Comparison of ENCODE assay signal across 16 cellular contexts in the genomic region with DNA sequence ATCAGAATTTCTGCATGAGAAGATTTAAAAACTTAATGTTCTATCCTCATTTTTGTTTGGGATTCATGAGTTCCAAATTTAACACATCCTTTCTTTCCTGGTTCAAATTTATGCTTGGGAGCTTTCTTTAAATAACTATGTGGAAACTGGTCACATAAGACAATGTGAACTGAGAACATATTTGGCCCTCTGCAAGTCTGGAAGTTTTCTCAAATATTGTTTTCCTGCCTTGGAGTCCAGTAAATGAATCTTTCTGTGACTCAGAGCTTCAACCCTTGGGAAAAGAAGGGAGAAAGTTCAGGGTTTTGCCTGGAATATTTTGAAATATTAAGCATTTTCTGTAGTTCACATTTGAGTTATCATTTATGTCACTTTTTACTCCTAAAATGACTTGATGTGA.
"Had no signal": no experiment of that assay in that cellular context is flagged by ENCODE, and none has a peak within 500 bp of the region (broad histone marks: within the 10 kb centered on the region; RNA-seq: fewer than 3 reads in every experiment).

No MANE protein-coding gene starts in this region.

- H3K36me3 ChIP-seq: colonic mucosa, transverse colon, vagina had no signal

- H3K36me3 Mint-ChIP-seq: stimulated activated memory B cell treated with anti-CD40 and anti-IgM and Interleukin-4, amounts not matched to agents 10 μg/mL and 1 μg/mL and 100 μg/mL, for 72 hours had no signal

- H3K4me3 ChIP-seq: colonic mucosa, transverse colon, vagina had no signal

- H3K9me3 ChIP-seq: colonic mucosa, transverse colon, vagina had no signal

- H3K4me1 Mint-ChIP-seq: stimulated activated memory B cell treated with anti-CD40 and anti-IgM and Interleukin-4, amounts not matched to agents 10 μg/mL and 1 μg/mL and 100 μg/mL, for 72 hours had no signal

- H3K4me1 ChIP-seq: colonic mucosa, transverse colon had no signal

- H3K27ac Mint-ChIP-seq: stimulated activated memory B cell treated with anti-CD40 and anti-IgM and Interleukin-4, amounts not matched to agents 10 μg/mL and 1 μg/mL and 100 μg/mL, for 72 hours had no signal

- H3K27ac ChIP-seq: colonic mucosa, transverse colon, vagina, VCaP had no signal

- DNase-seq: activated CD4-positive, alpha-beta T cell treated with anti-CD3 and anti-CD28 coated beads for 1 hour; activated CD4-positive, alpha-beta T cell treated with anti-CD3 and anti-CD28 coated beads, Interleukin-2, amount 50 U/mL, for 4 hours; activated naive CD4-positive, alpha-beta T cell; activated T-cell treated with anti-CD3 and anti-CD28 coated beads for 4 hours; caudate nucleus; colonic mucosa; islet precursor cell; stimulated activated CD4-positive, alpha-beta T cell treated with anti-CD3 and anti-CD28 coated beads, Interleukin-12 subunit alpha, Interleukin-12 subunit beta, amount 100 ng/mL, for 4 hours; stimulated activated CD4-positive, alpha-beta T cell treated with anti-CD3 and anti-CD28 coated beads, Interleukin-2, amount 100 ng/mL, for 24 hours; substantia nigra; transverse colon had no signal

- H3K4me3 Mint-ChIP-seq: stimulated activated memory B cell treated with anti-CD40 and anti-IgM and Interleukin-4, amounts not matched to agents 10 μg/mL and 1 μg/mL and 100 μg/mL, for 72 hours had no signal

- H3K27me3 Mint-ChIP-seq: stimulated activated memory B cell treated with anti-CD40 and anti-IgM and Interleukin-4, amounts not matched to agents 10 μg/mL and 1 μg/mL and 100 μg/mL, for 72 hours had no signal

- H3K27me3 ChIP-seq: colonic mucosa, transverse colon, vagina had no signal

- ATAC-seq: esophagus mucosa; SK-N-SH treated with all-trans-retinoic acid at 6 μM for 48 hours; stimulated activated memory B cell treated with anti-CD40 and anti-IgM and Interleukin-4, amounts not matched to agents 10 μg/mL and 1 μg/mL and 100 μg/mL, for 72 hours had no signal
